In genomic region chr13:35046587-35046986, GRCh38 we compare ENCODE assay signal across 36 cellular contexts.
"Had no signal": no experiment of that assay in that cellular context is flagged by ENCODE, and none has a peak within 500 bp of the region (broad histone marks: within the 10 kb centered on the region; RNA-seq: fewer than 3 reads in every experiment).

No MANE protein-coding gene starts in this region.

- ATAC-seq: activated CD8-positive, alpha-beta memory T cell treated with anti-CD3 and anti-CD28 coated beads, Interleukin-2, amount 10 ng/mL, durations not matched to agents 7 days and 5 days; activated CD8-positive, alpha-beta T cell treated with anti-CD3 and anti-CD28 coated beads, Interleukin-2, amount 10 ng/mL, durations not matched to agents 7 days and 5 days; activated naive CD4-positive, alpha-beta T cell treated with anti-CD3 and anti-CD28 coated beads, Interleukin-2, amount 50 U/mL, for 72 hours; activated T-helper 17 cell treated with anti-CD3 and anti-CD28 coated beads, Interleukin-2, amount 50 U/mL, for 72 hours; body of pancreas had no signal

- H3K4me3 Mint-ChIP-seq: activated B cell treated with CpG ODN at 0.5 μM for 24 hours; activated CD4-positive, alpha-beta memory T cell treated with anti-CD3 and anti-CD28 coated beads, Interleukin-2, amount 10 ng/mL, durations not matched to agents 7 days and 5 days; activated CD4-positive, alpha-beta T cell treated with anti-CD3 and anti-CD28 coated beads, Interleukin-2, amount 10 ng/mL, durations not matched to agents 7 days and 5 days; activated CD8-positive, alpha-beta memory T cell treated with anti-CD3 and anti-CD28 coated beads, Interleukin-2, amount 10 ng/mL, durations not matched to agents 7 days and 5 days; activated CD8-positive, alpha-beta T cell treated with anti-CD3 and anti-CD28 coated beads, Interleukin-2, amount 10 ng/mL, durations not matched to agents 7 days and 5 days; activated naive CD4-positive, alpha-beta T cell treated with anti-CD3 and anti-CD28 coated beads for 36 hours; activated naive CD8-positive, alpha-beta T cell treated with anti-CD3 and anti-CD28 coated beads for 36 hours; activated T-cell treated with anti-CD3 and anti-CD28 coated beads, Interleukin-2, amount 50 U/mL, for 24 hours; activated T-helper 1 cell treated with anti-CD3 and anti-CD28 coated beads, Interleukin-12 subunit alpha, Interleukin-12 subunit beta, Interleukin-2, Interleukin-4 antibody, amounts not matched to agents 30 ng/mL and 10 ng/mL and 1 ng/mL, durations not matched to agents 14 hours and 24 hours and 36 hours; activated T-helper 17 cell treated with anti-CD3 and anti-CD28 coated beads, Interleukin-2, amount 50 U/mL, for 72 hours; T-helper 1 cell treated with Interleukin-12 subunit alpha and Interleukin-12 subunit beta and Interleukin-4 antibody, amounts not matched to agents 30 μg/mL and 1 μg/mL, for 36 hours; T-helper 2 cell treated with Interferon-gamma antibody and Interleukin-4, amounts not matched to agents 5 μg/mL and 100 μg/mL, for 36 hours had no signal

- FAIRE-seq: astrocyte, TTC549 had no signal

- H3K36me3 ChIP-seq: adrenal gland, brain microvascular endothelial cell, breast epithelium, colonic mucosa had no signal

- H3K27ac ChIP-seq: adrenal gland, body of pancreas, brain microvascular endothelial cell, breast epithelium, colonic mucosa, VCaP had no signal

- H3K36me3 Mint-ChIP-seq: activated CD8-positive, alpha-beta memory T cell treated with anti-CD3 and anti-CD28 coated beads, Interleukin-2, amount 10 ng/mL, durations not matched to agents 7 days and 5 days; activated naive CD4-positive, alpha-beta T cell treated with anti-CD3 and anti-CD28 coated beads, Interleukin-2, amount 50 U/mL, for 72 hours had no signal

- H3K4me3 ChIP-seq: adrenal gland, body of pancreas, breast epithelium, colonic mucosa had no signal

- H3K4me1 ChIP-seq: adrenal gland, breast epithelium, colonic mucosa had no signal

- H3K27me3 ChIP-seq: adrenal gland, body of pancreas, brain microvascular endothelial cell, breast epithelium, colonic mucosa had no signal

- H3K4me1 Mint-ChIP-seq: activated B cell treated with CpG ODN at 0.5 μM for 24 hours; activated CD4-positive, alpha-beta memory T cell treated with anti-CD3 and anti-CD28 coated beads, Interleukin-2, amount 10 ng/mL, durations not matched to agents 7 days and 5 days; activated CD4-positive, alpha-beta T cell treated with anti-CD3 and anti-CD28 coated beads, Interleukin-2, amount 10 ng/mL, durations not matched to agents 7 days and 5 days; activated CD8-positive, alpha-beta memory T cell treated with anti-CD3 and anti-CD28 coated beads, Interleukin-2, amount 10 ng/mL, durations not matched to agents 7 days and 5 days; activated naive CD8-positive, alpha-beta T cell treated with anti-CD3 and anti-CD28 coated beads for 36 hours; activated T-helper 17 cell treated with anti-CD3 and anti-CD28 coated beads, Interleukin-2, amount 50 U/mL, for 72 hours had no signal

- H3K9me3 ChIP-seq: adrenal gland, body of pancreas, breast epithelium, colonic mucosa had no signal

- H3K9me3 Mint-ChIP-seq: activated B cell treated with CpG ODN at 0.5 μM for 24 hours; activated CD4-positive, alpha-beta memory T cell treated with anti-CD3 and anti-CD28 coated beads, Interleukin-2, amount 10 ng/mL, durations not matched to agents 7 days and 5 days; activated CD4-positive, alpha-beta T cell treated with anti-CD3 and anti-CD28 coated beads, Interleukin-2, amount 10 ng/mL, durations not matched to agents 7 days and 5 days; activated naive CD4-positive, alpha-beta T cell treated with anti-CD3 and anti-CD28 coated beads for 36 hours; activated naive CD4-positive, alpha-beta T cell treated with anti-CD3 and anti-CD28 coated beads, Interleukin-2, amount 50 U/mL, for 72 hours; activated naive CD8-positive, alpha-beta T cell treated with anti-CD3 and anti-CD28 coated beads for 36 hours; activated T-cell treated with anti-CD3 and anti-CD28 coated beads, Interleukin-2, amount 50 U/mL, for 24 hours; activated T-helper 1 cell treated with anti-CD3 and anti-CD28 coated beads, Interleukin-12 subunit alpha, Interleukin-12 subunit beta, Interleukin-2, Interleukin-4 antibody, amounts not matched to agents 30 ng/mL and 10 ng/mL and 1 ng/mL, durations not matched to agents 14 hours and 24 hours and 36 hours; activated T-helper 17 cell treated with anti-CD3 and anti-CD28 coated beads, Interleukin-2, amount 50 U/mL, for 72 hours; T-helper 1 cell treated with Interleukin-12 subunit alpha and Interleukin-12 subunit beta and Interleukin-4 antibody, amounts not matched to agents 30 μg/mL and 1 μg/mL, for 36 hours; T-helper 2 cell treated with Interferon-gamma antibody and Interleukin-4, amounts not matched to agents 5 μg/mL and 100 μg/mL, for 36 hours had no signal

- H3K27me3 Mint-ChIP-seq: activated B cell treated with CpG ODN at 0.5 μM for 24 hours; activated CD4-positive, alpha-beta memory T cell treated with anti-CD3 and anti-CD28 coated beads, Interleukin-2, amount 10 ng/mL, durations not matched to agents 7 days and 5 days; activated CD4-positive, alpha-beta T cell treated with anti-CD3 and anti-CD28 coated beads, Interleukin-2, amount 10 ng/mL, durations not matched to agents 7 days and 5 days; activated CD8-positive, alpha-beta memory T cell treated with anti-CD3 and anti-CD28 coated beads, Interleukin-2, amount 10 ng/mL, durations not matched to agents 7 days and 5 days; activated naive CD8-positive, alpha-beta T cell treated with anti-CD3 and anti-CD28 coated beads for 36 hours; activated T-cell treated with anti-CD3 and anti-CD28 coated beads, Interleukin-2, amount 50 U/mL, for 24 hours; activated T-helper 17 cell treated with anti-CD3 and anti-CD28 coated beads, Interleukin-2, amount 50 U/mL, for 72 hours had no signal

- DNase-seq: activated B cell treated with CpG ODN at 0.5 μM for 24 hours; activated CD4-positive, alpha-beta memory T cell treated with anti-CD3 and anti-CD28 coated beads, Interleukin-2, amount 10 ng/mL, durations not matched to agents 7 days and 5 days; activated CD4-positive, alpha-beta T cell treated with anti-CD3 and anti-CD28 coated beads for 48 hours; activated CD4-positive, alpha-beta T cell treated with anti-CD3 and anti-CD28 coated beads, Interleukin-2, amount 10 ng/mL, durations not matched to agents 7 days and 5 days; activated CD4-positive, alpha-beta T cell treated with anti-CD3 and anti-CD28 coated beads, Interleukin-2, amount 50 U/mL, for 48 hours; activated CD4-positive, CD25-positive, alpha-beta regulatory T cell treated with anti-CD3 and anti-CD28 coated beads, Interleukin-2, amount 50 U/mL, for 72 hours; activated CD8-positive, alpha-beta memory T cell treated with anti-CD3 and anti-CD28 coated beads for 24 hours; activated CD8-positive, alpha-beta memory T cell treated with anti-CD3 and anti-CD28 coated beads, Interleukin-2, amount 10 ng/mL, durations not matched to agents 7 days and 5 days; activated CD8-positive, alpha-beta memory T cell treated with anti-CD3 and anti-CD28 coated beads, Interleukin-2, amount 50 U/mL, for 48 hours; activated CD8-positive, alpha-beta T cell treated with anti-CD3 and anti-CD28 coated beads, Interleukin-2, amount 10 ng/mL, durations not matched to agents 7 days and 5 days; activated effector memory CD4-positive, alpha-beta T cell treated with anti-CD3 and anti-CD28 coated beads, Interleukin-2, amount 50 U/mL, for 16 hours; activated gamma-delta T cell treated with Interleukin-2 at 50 U/mL for 16 hours; activated naive CD4-positive, alpha-beta T cell; activated naive CD4-positive, alpha-beta T cell treated with anti-CD3 and anti-CD28 coated beads for 36 hours; activated naive CD4-positive, alpha-beta T cell treated with anti-CD3 and anti-CD28 coated beads, Interleukin-2, amount 50 U/mL, for 16 hours; activated naive CD8-positive, alpha-beta T cell treated with anti-CD3 and anti-CD28 coated beads for 36 hours; activated T-cell treated with anti-CD3 and anti-CD28 coated beads, Interleukin-2, amount 50 U/mL, for 24 hours; activated T-cell treated with anti-CD3 and anti-CD28 coated beads, Interleukin-2, amount 50 U/mL, for 48 hours; adrenal gland; amniotic stem cell; aorta; body of pancreas; brain microvascular endothelial cell; central memory CD4-positive, alpha-beta T cell; colonic mucosa; T-helper 2 cell; T-helper 9 cell had no signal

- H3K27ac Mint-ChIP-seq: activated B cell treated with CpG ODN at 0.5 μM for 24 hours; activated CD4-positive, alpha-beta memory T cell treated with anti-CD3 and anti-CD28 coated beads, Interleukin-2, amount 10 ng/mL, durations not matched to agents 7 days and 5 days; activated CD4-positive, alpha-beta T cell treated with anti-CD3 and anti-CD28 coated beads, Interleukin-2, amount 10 ng/mL, durations not matched to agents 7 days and 5 days; activated CD8-positive, alpha-beta memory T cell treated with anti-CD3 and anti-CD28 coated beads, Interleukin-2, amount 10 ng/mL, durations not matched to agents 7 days and 5 days; activated CD8-positive, alpha-beta T cell treated with anti-CD3 and anti-CD28 coated beads, Interleukin-2, amount 10 ng/mL, durations not matched to agents 7 days and 5 days; activated naive CD4-positive, alpha-beta T cell treated with anti-CD3 and anti-CD28 coated beads for 36 hours; activated naive CD4-positive, alpha-beta T cell treated with anti-CD3 and anti-CD28 coated beads, Interleukin-2, amount 50 U/mL, for 72 hours; activated naive CD8-positive, alpha-beta T cell treated with anti-CD3 and anti-CD28 coated beads for 36 hours; activated T-cell treated with anti-CD3 and anti-CD28 coated beads, Interleukin-2, amount 50 U/mL, for 24 hours; activated T-helper 1 cell treated with anti-CD3 and anti-CD28 coated beads, Interleukin-12 subunit alpha, Interleukin-12 subunit beta, Interleukin-2, Interleukin-4 antibody, amounts not matched to agents 30 ng/mL and 10 ng/mL and 1 ng/mL, durations not matched to agents 14 hours and 24 hours and 36 hours; activated T-helper 17 cell treated with anti-CD3 and anti-CD28 coated beads, Interleukin-2, amount 50 U/mL, for 72 hours; T-helper 1 cell treated with Interleukin-12 subunit alpha and Interleukin-12 subunit beta and Interleukin-4 antibody, amounts not matched to agents 30 μg/mL and 1 μg/mL, for 36 hours; T-helper 2 cell treated with Interferon-gamma antibody and Interleukin-4, amounts not matched to agents 5 μg/mL and 100 μg/mL, for 36 hours had no signal
